Comparison of ENCODE assay signal across 1 cellular context in the genomic region with DNA sequence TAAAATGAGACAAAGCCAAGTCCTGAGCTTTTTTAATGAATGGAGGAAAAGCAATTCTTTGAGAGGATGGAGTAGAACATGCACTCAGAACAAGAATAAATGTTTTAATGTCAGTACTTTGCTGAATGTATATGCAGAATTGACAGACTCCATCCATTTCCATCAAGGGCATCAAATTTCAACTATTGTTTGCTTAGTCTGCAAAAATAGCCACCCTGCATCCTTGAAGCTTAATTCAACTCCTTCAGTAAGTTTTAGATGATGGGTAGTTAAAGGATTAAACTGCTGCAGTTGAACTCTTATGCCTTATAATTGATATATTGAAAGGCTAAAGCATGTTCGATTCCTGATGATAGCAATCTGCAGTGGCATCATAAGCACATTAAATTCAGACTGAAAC.
TF ChIP-seq lines count a peak whose summit lies in the region.

No MANE protein-coding gene starts in this region.

TF ChIP-seq in K562, 482 proteins besides CTCF, POLR2A, EP300 and RAD21 (continued from another document):
- TF ChIP-seq BCLAF1 (IDR thresholded peaks at IDR 0.05; ENCODE audit: borderline replicate concordance in 1 of 2, control insufficient read depth in 1 of 2, low read depth in 2 of 2, low read length in 1 of 2) (no peak), HOXB6 (CRISPR knock-in tag; IDR thresholded peaks at IDR 0.05; ENCODE audit: borderline replicate concordance) (no peak), ZNF316 (IDR thresholded peaks at IDR 0.05) (peak; percentile 66), GABPA (tag; conservative IDR thresholded peaks at IDR 0.05; ENCODE audit: low read depth) (no peak), YBX1 (IDR thresholded peaks at IDR 0.05) (no peak), NR1H2 (CRISPR knock-in tag; IDR thresholded peaks at IDR 0.05) (no peak), HDAC3 (IDR thresholded peaks at IDR 0.05; ENCODE audit: borderline replicate concordance, partially characterized antibody) (no peak), PRMT5 (CRISPR knock-in tag; IDR thresholded peaks at IDR 0.05) (no peak), RHOXF2B (CRISPR knock-in tag; conservative IDR thresholded peaks at IDR 0.05) (no peak), ARID4B (CRISPR knock-in tag; IDR thresholded peaks at IDR 0.05) (no peak), POLR2B (IDR thresholded peaks at IDR 0.05; ENCODE audit: low read depth, partially characterized antibody) (no peak), TCF3 (CRISPR knock-in tag; IDR thresholded peaks at IDR 0.05) (no peak), HOMEZ (CRISPR knock-in tag; IDR thresholded peaks at IDR 0.05) (no peak), NCOR1 (IDR thresholded peaks at IDR 0.05) (no peak), SOX6 (IDR thresholded peaks at IDR 0.05) (no peak), RBM14 (IDR thresholded peaks at IDR 0.05; ENCODE audit: borderline replicate concordance, insufficient read depth, low read depth, low read length) (no peak), BHLHE40 (IDR thresholded peaks at IDR 0.05; ENCODE audit: low read length) (no peak)
